ENCODE assay signal across 19 cellular contexts in the genomic region with DNA sequence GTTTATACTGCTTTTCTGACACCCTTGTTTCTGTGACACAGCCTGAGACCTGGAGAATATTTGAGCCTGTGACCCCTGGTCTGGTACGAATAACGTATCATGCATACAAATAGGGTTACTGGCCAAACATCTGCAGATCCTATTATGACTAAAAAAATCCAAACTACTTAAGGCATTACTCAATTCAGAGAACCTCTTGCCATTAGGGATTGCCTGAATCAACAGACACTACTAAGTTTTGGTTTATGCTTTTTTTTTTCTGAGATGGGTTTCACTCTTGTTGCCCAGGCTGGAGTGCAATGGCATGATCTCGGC. TPM values are rescaled to one million over a fixed set of nuclear protein-coding genes. Genes with fewer than 3 reads are reported as not detected.
DNase-seq lines count a peak whose midpoint lies in the region; ATAC-seq, FAIRE-seq and TF ChIP-seq lines count a peak whose summit lies in the region.
"Had no signal": no experiment of that assay in that cellular context is flagged by ENCODE, and none has a peak within 500 bp of the region (broad histone marks: within the 10 kb centered on the region; RNA-seq: fewer than 3 reads in every experiment).

No MANE protein-coding gene starts in this region.

- H2BK120ac ChIP-seq in mesenchymal stem cell (ENCODE audit: low read depth, low read length): no peak overlapping the region

- H3K9ac ChIP-seq in astrocyte (ENCODE audit: low read length) (no peak overlapping the region), mesenchymal stem cell (ENCODE audit: low read length) (peak overlapping the region; percentile 64)

- H3K18ac ChIP-seq in mesenchymal stem cell (ENCODE audit: low read depth in 1 of 2, low read length in 2 of 2): no peak overlapping the region

- H2AK5ac ChIP-seq in mesenchymal stem cell (ENCODE audit: low read length, severe bottlenecking): no peak overlapping the region

- no peak for TF ChIP-seq POLR2A in tibial nerve (IDR thresholded peaks at IDR 0.05)

- H3K27me3 Mint-ChIP-seq in activated naive CD8-positive, alpha-beta T cell treated with anti-CD3 and anti-CD28 coated beads, Interleukin-2, amount 50 U/mL, for 24 hours: no peaks in the 10 kb centered on the region
- H3K27me3 Mint-ChIP-seq in activated naive CD8-positive, alpha-beta T cell treated with anti-CD3 and anti-CD28 coated beads for 36 hours: peaks cover 7% of the 10 kb centered on the region
- no peaks in the 10 kb centered on the region for H3K27me3 Mint-ChIP-seq in astrocyte (ENCODE audit: low read depth, unreplicated experiment)

- H3K9me3 Mint-ChIP-seq in activated naive CD8-positive, alpha-beta T cell treated with anti-CD3 and anti-CD28 coated beads, Interleukin-2, amount 50 U/mL, for 24 hours: peaks cover 6% of the 10 kb centered on the region
- H3K9me3 Mint-ChIP-seq in activated naive CD8-positive, alpha-beta T cell treated with anti-CD3 and anti-CD28 coated beads for 36 hours: peaks cover 4% of the 10 kb centered on the region
- H3K9me3 Mint-ChIP-seq in astrocyte (ENCODE audit: unreplicated experiment): peaks cover under 1% of the 10 kb centered on the region
- H3K9me3 Mint-ChIP-seq: activated naive CD4-positive, alpha-beta T cell treated with anti-CD3 and anti-CD28 coated beads, Interleukin-2, amount 50 U/mL, for 24 hours had no signal

- ATAC-seq in activated naive CD8-positive, alpha-beta T cell treated with anti-CD3 and anti-CD28 coated beads, Interleukin-2, amount 50 U/mL, for 24 hours: no peak
- ATAC-seq: activated CD8-positive, alpha-beta memory T cell treated with anti-CD3 and anti-CD28 coated beads, Interleukin-2, amount 10 ng/mL, durations not matched to agents 7 days and 5 days had no signal

- peak in 1 of 2 donors; percentile 48 for TF ChIP-seq EP300 in tibial nerve (IDR thresholded peaks at IDR 0.05)

- DNase-seq in activated naive CD8-positive, alpha-beta T cell treated with anti-CD3 and anti-CD28 coated beads, Interleukin-2, amount 50 U/mL, for 24 hours: no peak
- DNase-seq in activated naive CD8-positive, alpha-beta T cell treated with anti-CD3 and anti-CD28 coated beads for 36 hours: no peak
- DNase-seq in astrocyte (ENCODE audit: low read depth): peak; percentile 46
- DNase-seq in mesenchymal stem cell: no peak
- DNase-seq in tibial nerve (ENCODE audit: low spot score in 2 of 2): peak in 1 of 2 donors; percentile 43
- no peak for DNase-seq in NCI-H2196 treated with DMSO at 0.1 percent for 48 hours (lab: John Stamatoyannopoulos, UW; ENCODE audit: unreplicated experiment)
- no peak for DNase-seq in DMS79 (lab: John Stamatoyannopoulos, UW)
- DNase-seq in cerebellar nuclear complex (lab: John Stamatoyannopoulos, UW): no peak
- DNase-seq: activated CD8-positive, alpha-beta memory T cell treated with anti-CD3 and anti-CD28 coated beads, Interleukin-2, amount 10 ng/mL, durations not matched to agents 7 days and 5 days; colonic mucosa; GDM1; KBM-7; NCI-H1694; NCI-H748 treated with DMSO at 0.1 percent for 48 hours; right cardiac atrium had no signal

- H2BK5ac ChIP-seq in mesenchymal stem cell (ENCODE audit: low read depth, low read length, poor library complexity, severe bottlenecking): no peak overlapping the region

- TF ChIP-seq CTCF in astrocyte (IDR thresholded peaks at IDR 0.05; ENCODE audit: insufficient read depth, low read depth, low read length) (no peak), tibial nerve (IDR thresholded peaks at IDR 0.05) (no peak)

- H3K27ac ChIP-seq in astrocyte (ENCODE audit: low read depth, low read length): peak overlapping the region; percentile 36
- no peak overlapping the region for H3K27ac ChIP-seq in mesenchymal stem cell (ENCODE audit: low read length, poor library complexity, severe bottlenecking)
- H3K27ac ChIP-seq in tibial nerve: peak overlapping the region in 3 of 4 donors; percentile 47 to 74 (median 74)
- H3K27ac ChIP-seq: 22Rv1, colonic mucosa, SJSA1 had no signal

- H3K14ac ChIP-seq in mesenchymal stem cell (ENCODE audit: low read length in 2 of 2): no peak overlapping the region

- H3K27me3 ChIP-seq in astrocyte (ENCODE audit: insufficient read depth, low read length): no peaks in the 10 kb centered on the region
- no peaks in the 10 kb centered on the region for H3K27me3 ChIP-seq in mesenchymal stem cell (ENCODE audit: control insufficient read depth in 1 of 2, insufficient read depth in 1 of 2, low read length in 2 of 2)
- H3K27me3 ChIP-seq in tibial nerve: no peaks in the 10 kb centered on the region
- H3K27me3 ChIP-seq: colonic mucosa, SJSA1 had no signal

- no peak overlapping the region for H2AFZ ChIP-seq in astrocyte (ENCODE audit: low read depth, low read length)
- H2AFZ ChIP-seq in mesenchymal stem cell (ENCODE audit: low read depth, low read length): no peak overlapping the region

- H4K8ac ChIP-seq in mesenchymal stem cell (ENCODE audit: low read length): no peak overlapping the region

- no peaks in the 10 kb centered on the region for H3K4me1 ChIP-seq in astrocyte (ENCODE audit: insufficient read depth, low read length)
- H3K4me1 ChIP-seq in mesenchymal stem cell (ENCODE audit: control insufficient read depth, insufficient read depth, low read depth, low read length): peaks cover 2% of the 10 kb centered on the region
- peaks cover 0 to 32% (median 0%) of the 10 kb centered on the region in 4 donors for H3K4me1 ChIP-seq in tibial nerve
- H3K4me1 ChIP-seq: colonic mucosa had no signal

- no peaks in the 10 kb centered on the region for H3K9me3 ChIP-seq in astrocyte (ENCODE audit: insufficient read depth, low read depth, low read length)
- H3K9me3 ChIP-seq in mesenchymal stem cell (ENCODE audit: control insufficient read depth, low read length): no peaks in the 10 kb centered on the region
- peaks cover 0 to 6% (median 0%) of the 10 kb centered on the region in 4 donors for H3K9me3 ChIP-seq in tibial nerve
- H3K9me3 ChIP-seq: colonic mucosa, SJSA1 had no signal

- H3K79me1 ChIP-seq in mesenchymal stem cell (replicated peaks; ENCODE audit: low read length, poor library complexity, severe bottlenecking): peaks cover 31% of the 10 kb centered on the region

- peaks cover 23% of the 10 kb centered on the region for H4K20me1 ChIP-seq in astrocyte (ENCODE audit: insufficient read depth, low read length)

- peaks cover 12% of the 10 kb centered on the region for H3K79me2 ChIP-seq in astrocyte (ENCODE audit: insufficient read depth, low read length)

- H2BK15ac ChIP-seq in mesenchymal stem cell (ENCODE audit: low read depth, poor library complexity, severe bottlenecking): no peak overlapping the region

- peak overlapping the region; percentile 16 for H3K4me2 ChIP-seq in astrocyte (ENCODE audit: low read length)
- H3K4me2 ChIP-seq in mesenchymal stem cell (ENCODE audit: low read length, poor library complexity, severe bottlenecking): no peak overlapping the region

- peaks cover 2% of the 10 kb centered on the region for H3K36me3 Mint-ChIP-seq in activated naive CD8-positive, alpha-beta T cell treated with anti-CD3 and anti-CD28 coated beads, Interleukin-2, amount 50 U/mL, for 24 hours (ENCODE audit: low read depth)
- no peaks in the 10 kb centered on the region for H3K36me3 Mint-ChIP-seq in activated naive CD8-positive, alpha-beta T cell treated with anti-CD3 and anti-CD28 coated beads for 36 hours
- peaks cover under 1% of the 10 kb centered on the region for H3K36me3 Mint-ChIP-seq in astrocyte (ENCODE audit: low read depth, unreplicated experiment)
- H3K36me3 Mint-ChIP-seq: activated CD8-positive, alpha-beta memory T cell treated with anti-CD3 and anti-CD28 coated beads, Interleukin-2, amount 10 ng/mL, durations not matched to agents 7 days and 5 days; activated naive CD4-positive, alpha-beta T cell treated with anti-CD3 and anti-CD28 coated beads, Interleukin-2, amount 50 U/mL, for 24 hours had no signal

- no peak overlapping the region for H2BK12ac ChIP-seq in mesenchymal stem cell (ENCODE audit: low read length in 2 of 2)

- peak overlapping the region; percentile 69 for H3K27ac Mint-ChIP-seq in activated naive CD8-positive, alpha-beta T cell treated with anti-CD3 and anti-CD28 coated beads, Interleukin-2, amount 50 U/mL, for 24 hours
- H3K27ac Mint-ChIP-seq in activated naive CD8-positive, alpha-beta T cell treated with anti-CD3 and anti-CD28 coated beads for 36 hours: no peak overlapping the region
- no peak overlapping the region for H3K27ac Mint-ChIP-seq in astrocyte (ENCODE audit: unreplicated experiment)
- H3K27ac Mint-ChIP-seq: activated CD8-positive, alpha-beta memory T cell treated with anti-CD3 and anti-CD28 coated beads, Interleukin-2, amount 10 ng/mL, durations not matched to agents 7 days and 5 days; activated naive CD4-positive, alpha-beta T cell treated with anti-CD3 and anti-CD28 coated beads, Interleukin-2, amount 50 U/mL, for 24 hours had no signal

- H3K4me3 ChIP-seq in astrocyte (ENCODE audit: insufficient read depth, low read depth, low read length) (no peak overlapping the region), mesenchymal stem cell (ENCODE audit: insufficient read depth in 1 of 2, low read depth in 1 of 2, low read length in 2 of 2) (peak overlapping the region in 1 of 2 experiments; percentile 53), tibial nerve (no peak overlapping the region)
- H3K4me3 ChIP-seq: colonic mucosa, SJSA1 had no signal

- 72% methylated on average over 3 of the region's 3 CpGs for WGBS in mesenchymal stem cell
- WGBS in tibial nerve, 2 donors: 55 to 57% methylated on average over 3 of the region's 3 CpGs

- no peak for FAIRE-seq in astrocyte (lab: Jason Lieb, UNC)
- FAIRE-seq: islet of Langerhans had no signal

- H3K4me1 Mint-ChIP-seq in activated naive CD8-positive, alpha-beta T cell treated with anti-CD3 and anti-CD28 coated beads, Interleukin-2, amount 50 U/mL, for 24 hours: peaks cover 15% of the 10 kb centered on the region
- no peaks in the 10 kb centered on the region for H3K4me1 Mint-ChIP-seq in activated naive CD8-positive, alpha-beta T cell treated with anti-CD3 and anti-CD28 coated beads for 36 hours
- H3K4me1 Mint-ChIP-seq in astrocyte (ENCODE audit: low read depth, unreplicated experiment): peaks cover 16% of the 10 kb centered on the region
- H3K4me1 Mint-ChIP-seq: activated CD8-positive, alpha-beta memory T cell treated with anti-CD3 and anti-CD28 coated beads, Interleukin-2, amount 10 ng/mL, durations not matched to agents 7 days and 5 days; activated naive CD4-positive, alpha-beta T cell treated with anti-CD3 and anti-CD28 coated beads, Interleukin-2, amount 50 U/mL, for 24 hours had no signal

- H3K23ac ChIP-seq in mesenchymal stem cell (ENCODE audit: low read length in 2 of 2): no peak overlapping the region

- H3K4ac ChIP-seq in mesenchymal stem cell (ENCODE audit: low read depth in 1 of 2, low read length in 2 of 2): no peak overlapping the region

- H3K4me3 Mint-ChIP-seq in activated naive CD8-positive, alpha-beta T cell treated with anti-CD3 and anti-CD28 coated beads, Interleukin-2, amount 50 U/mL, for 24 hours: no peak overlapping the region
- no peak overlapping the region for H3K4me3 Mint-ChIP-seq in activated naive CD8-positive, alpha-beta T cell treated with anti-CD3 and anti-CD28 coated beads for 36 hours
- no peak overlapping the region for H3K4me3 Mint-ChIP-seq in astrocyte (ENCODE audit: unreplicated experiment)
- H3K4me3 Mint-ChIP-seq: activated CD8-positive, alpha-beta memory T cell treated with anti-CD3 and anti-CD28 coated beads, Interleukin-2, amount 10 ng/mL, durations not matched to agents 7 days and 5 days; activated naive CD4-positive, alpha-beta T cell treated with anti-CD3 and anti-CD28 coated beads, Interleukin-2, amount 50 U/mL, for 24 hours had no signal

- no peaks in the 10 kb centered on the region for H3K36me3 ChIP-seq in astrocyte (ENCODE audit: insufficient read depth, low read length)
- no peaks in the 10 kb centered on the region for H3K36me3 ChIP-seq in mesenchymal stem cell (ENCODE audit: control insufficient read depth in 1 of 2, insufficient read depth in 2 of 2, low read depth in 1 of 2, low read length in 2 of 2)
- H3K36me3 ChIP-seq in tibial nerve: no peaks in the 10 kb centered on the region
- H3K36me3 ChIP-seq: colonic mucosa, SJSA1 had no signal

- no peak overlapping the region for H4K91ac ChIP-seq in mesenchymal stem cell (ENCODE audit: low read length)

RNA-seq across cellular contexts. Expression of a gene that starts 35.4 kb away (rescaled TPM):
- total RNA-seq in activated naive CD8-positive, alpha-beta T cell treated with anti-CD3 and anti-CD28 coated beads for 36 hours: 1 to 10 TPM; 5.4 to 5.5 TPM
- total RNA-seq in astrocyte: 51.3 and 52.7 TPM in 2 replicates
- 12.0 TPM for polyA plus RNA-seq in mesenchymal stem cell (2013, experiment 1 of 2)
- polyA plus RNA-seq in mesenchymal stem cell (2013, experiment 2 of 2): 12.2 TPM
- 10 to 100 TPM; 45.0 to 79.2 (median 60.4) TPM for total RNA-seq in tibial nerve

RNA-seq across cellular contexts. Expression of a gene that starts 35.9 kb away (rescaled TPM):
- total RNA-seq in activated naive CD8-positive, alpha-beta T cell treated with anti-CD3 and anti-CD28 coated beads for 36 hours: under 1 TPM; 0.34 to 0.37 TPM
- 2.7 and 3.7 TPM in 2 replicates for total RNA-seq in astrocyte
- polyA plus RNA-seq in mesenchymal stem cell (2013, experiment 1 of 2): 0.36 TPM
- polyA plus RNA-seq in mesenchymal stem cell (2013, experiment 2 of 2): 0.27 TPM
- total RNA-seq in tibial nerve: 1 to 10 TPM in 3 of 4 donors, under 1 TPM in 1; 0.84 to 1.8 (median 1.3) TPM
- total RNA-seq: activated CD8-positive, alpha-beta memory T cell treated with anti-CD3 and anti-CD28 coated beads, Interleukin-2, amount 10 ng/mL, durations not matched to agents 7 days and 5 days had no signal
